In the genomic region with DNA sequence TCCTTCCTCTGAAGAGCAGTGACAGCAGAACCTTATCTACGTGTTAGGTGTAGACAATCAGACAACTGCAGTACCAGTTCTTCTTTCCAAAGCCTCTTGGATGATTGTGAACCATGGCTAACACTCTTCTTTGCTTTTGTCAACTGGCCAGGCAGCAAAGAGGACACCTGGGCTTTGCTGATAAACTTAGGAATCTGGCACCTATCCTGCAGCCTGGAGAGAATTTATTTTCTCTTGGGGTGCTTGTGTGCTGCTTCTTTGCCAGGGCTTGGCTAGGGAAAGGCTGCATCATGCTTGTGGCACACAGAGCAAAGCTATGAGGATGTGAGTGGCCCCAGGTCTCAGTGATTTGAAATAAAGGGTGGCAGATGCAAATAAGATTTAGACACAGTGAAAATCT, we compare ENCODE assay signal across 31 cellular contexts.
"Had no signal": no experiment of that assay in that cellular context is flagged by ENCODE, and none has a peak within 500 bp of the region (broad histone marks: within the 10 kb centered on the region; RNA-seq: fewer than 3 reads in every experiment).

No MANE protein-coding gene starts in this region.

- H3K36me3 ChIP-seq: brain microvascular endothelial cell, WERI-Rb-1 had no signal

- DNase-seq: activated CD4-positive, alpha-beta memory T cell treated with anti-CD3 and anti-CD28 coated beads, Interleukin-2, amount 10 ng/mL, durations not matched to agents 7 days and 5 days; activated CD4-positive, alpha-beta T cell treated with anti-CD3 and anti-CD28 coated beads for 1 hour; activated CD4-positive, alpha-beta T cell treated with anti-CD3 and anti-CD28 coated beads for 48 hours; activated CD4-positive, CD25-positive, alpha-beta regulatory T cell; activated CD8-positive, alpha-beta memory T cell treated with anti-CD3 and anti-CD28 coated beads for 24 hours; activated CD8-positive, alpha-beta memory T cell treated with anti-CD3 and anti-CD28 coated beads, Interleukin-2, amount 10 ng/mL, durations not matched to agents 7 days and 5 days; activated CD8-positive, alpha-beta memory T cell treated with anti-CD3 and anti-CD28 coated beads, Interleukin-2, amount 50 U/mL, for 48 hours; activated effector memory CD4-positive, alpha-beta T cell treated with Interleukin-2 at 50 U/mL for 16 hours; activated naive CD4-positive, alpha-beta T cell treated with anti-CD3 and anti-CD28 coated beads, Interleukin-2, amount 10 ng/mL, durations not matched to agents 7 days and 5 days; activated naive CD8-positive, alpha-beta T cell treated with anti-CD3 and anti-CD28 coated beads, Interleukin-2, amount 50 U/mL, for 24 hours; activated T-cell treated with anti-CD3 and anti-CD28 coated beads, Interleukin-2, amount 50 U/mL, for 48 hours; aorta; brain microvascular endothelial cell; central memory CD4-positive, alpha-beta T cell; Kasumi-1; KG1; MM.1S; MV-4-11; NCI-H1092; NCI-H1436 treated with DMSO at 0.1 percent for 48 hours; NCI-H1694 treated with DMSO at 0.1 percent for 48 hours; NCI-H2029; NCI-H2227 treated with DMSO at 0.1 percent for 48 hours; NCI-H446 treated with DMSO at 0.1 percent for 48 hours; NCI-H524; NCI-H69; PC-9; Right ventricle myocardium superior; T1000; WERI-Rb-1 had no signal

- H3K4me2 ChIP-seq: PC-9 had no signal

- H3K4me3 ChIP-seq: PC-9 had no signal

- H3K27ac ChIP-seq: brain microvascular endothelial cell, PC-9, WERI-Rb-1 had no signal

- ATAC-seq: activated CD8-positive, alpha-beta memory T cell treated with anti-CD3 and anti-CD28 coated beads, Interleukin-2, amount 10 ng/mL, durations not matched to agents 7 days and 5 days; activated naive CD8-positive, alpha-beta T cell treated with anti-CD3 and anti-CD28 coated beads, Interleukin-2, amount 50 U/mL, for 24 hours had no signal

- FAIRE-seq: RCC 7860 had no signal

- H2AFZ ChIP-seq: PC-9 had no signal

- H3K27me3 ChIP-seq: brain microvascular endothelial cell had no signal
